In the genomic region with DNA sequence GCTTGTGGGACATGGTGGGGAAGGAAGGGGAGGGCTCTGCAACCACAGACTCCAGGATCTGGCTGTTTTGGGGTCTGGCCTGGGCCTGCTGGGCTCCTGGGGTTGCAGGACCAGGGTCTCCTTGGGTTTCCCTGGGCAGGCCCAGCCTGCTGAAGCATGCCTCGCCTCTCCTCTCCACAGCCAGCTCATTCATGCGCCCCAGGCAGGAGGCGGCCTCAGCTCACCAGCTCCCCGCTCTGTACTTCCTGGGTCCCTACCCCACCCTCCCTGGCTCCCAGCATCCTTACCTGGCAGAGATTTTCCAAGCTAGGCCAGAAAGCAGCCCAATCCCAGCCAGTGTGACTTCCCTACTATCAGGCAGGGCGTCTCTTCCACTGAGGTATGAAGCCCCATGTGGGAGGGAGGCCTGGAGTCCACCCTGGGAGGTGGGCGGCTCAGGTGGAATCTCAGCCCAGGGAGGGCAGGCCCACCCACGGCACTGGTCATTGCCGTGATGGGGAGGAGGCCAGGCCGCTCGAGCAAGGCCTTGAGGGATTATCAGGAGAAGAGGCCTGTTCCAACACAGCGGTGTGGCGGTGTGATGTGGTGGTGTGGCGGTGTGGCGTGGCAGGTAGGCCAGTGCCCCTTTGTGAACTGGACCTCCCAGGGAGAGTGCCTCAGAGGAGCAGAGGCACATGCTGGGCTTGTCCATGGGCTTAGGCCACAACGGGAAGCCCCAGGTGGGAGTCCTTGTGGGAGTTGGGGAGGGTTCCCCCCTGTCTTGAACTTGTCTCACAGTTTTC, we compare ENCODE assay signal across 1 cellular context.
A peak's percentile ranks its signal among the peaks of the same experiment; 100 is the strongest.
TF ChIP-seq lines count a peak whose summit lies in the region.

No MANE protein-coding gene starts in this region.

TF ChIP-seq in HepG2, 621 proteins besides CTCF, POLR2A, EP300 and RAD21 (continued from another document):
- 0 out of 2 replicates have a peak, but pooled peaks have one; percentile 20 for TF ChIP-seq ZBTB38 (CRISPR knock-in tag; IDR thresholded peaks at IDR 0.05)
- TF ChIP-seq FLYWCH1 (CRISPR knock-in tag; IDR thresholded peaks at IDR 0.05): no peak
- no peak for TF ChIP-seq ZFP36 (IDR thresholded peaks at IDR 0.05; ENCODE audit: borderline replicate concordance, low read depth, low read length, partially characterized antibody)
- TF ChIP-seq ZNF143 (CRISPR knock-in tag; IDR thresholded peaks at IDR 0.05): no peak
- TF ChIP-seq ZNF207 (IDR thresholded peaks at IDR 0.05; ENCODE audit: borderline replicate concordance): no peak
- no peak for TF ChIP-seq ZNF839 (CRISPR knock-in tag; IDR thresholded peaks at IDR 0.05; ENCODE audit: borderline replicate concordance)
- peak; percentile 23 for TF ChIP-seq AGO2 (optimal IDR thresholded peaks at IDR 0.05; ENCODE audit: low read depth, low read length)
- TF ChIP-seq KLF9 (CRISPR knock-in tag; IDR thresholded peaks at IDR 0.05; ENCODE audit: low read depth): no peak
- TF ChIP-seq, protein P1, sequence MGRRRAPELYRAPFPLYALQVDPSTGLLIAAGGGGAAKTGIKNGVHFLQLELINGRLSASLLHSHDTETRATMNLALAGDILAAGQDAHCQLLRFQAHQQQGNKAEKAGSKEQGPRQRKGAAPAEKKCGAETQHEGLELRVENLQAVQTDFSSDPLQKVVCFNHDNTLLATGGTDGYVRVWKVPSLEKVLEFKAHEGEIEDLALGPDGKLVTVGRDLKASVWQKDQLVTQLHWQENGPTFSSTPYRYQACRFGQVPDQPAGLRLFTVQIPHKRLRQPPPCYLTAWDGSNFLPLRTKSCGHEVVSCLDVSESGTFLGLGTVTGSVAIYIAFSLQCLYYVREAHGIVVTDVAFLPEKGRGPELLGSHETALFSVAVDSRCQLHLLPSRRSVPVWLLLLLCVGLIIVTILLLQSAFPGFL (CRISPR knock-in tag; IDR thresholded peaks at IDR 0.05): no peak
- TF ChIP-seq ZNF619 (CRISPR knock-in tag; IDR thresholded peaks at IDR 0.05): no peak
- TF ChIP-seq, protein P2, sequence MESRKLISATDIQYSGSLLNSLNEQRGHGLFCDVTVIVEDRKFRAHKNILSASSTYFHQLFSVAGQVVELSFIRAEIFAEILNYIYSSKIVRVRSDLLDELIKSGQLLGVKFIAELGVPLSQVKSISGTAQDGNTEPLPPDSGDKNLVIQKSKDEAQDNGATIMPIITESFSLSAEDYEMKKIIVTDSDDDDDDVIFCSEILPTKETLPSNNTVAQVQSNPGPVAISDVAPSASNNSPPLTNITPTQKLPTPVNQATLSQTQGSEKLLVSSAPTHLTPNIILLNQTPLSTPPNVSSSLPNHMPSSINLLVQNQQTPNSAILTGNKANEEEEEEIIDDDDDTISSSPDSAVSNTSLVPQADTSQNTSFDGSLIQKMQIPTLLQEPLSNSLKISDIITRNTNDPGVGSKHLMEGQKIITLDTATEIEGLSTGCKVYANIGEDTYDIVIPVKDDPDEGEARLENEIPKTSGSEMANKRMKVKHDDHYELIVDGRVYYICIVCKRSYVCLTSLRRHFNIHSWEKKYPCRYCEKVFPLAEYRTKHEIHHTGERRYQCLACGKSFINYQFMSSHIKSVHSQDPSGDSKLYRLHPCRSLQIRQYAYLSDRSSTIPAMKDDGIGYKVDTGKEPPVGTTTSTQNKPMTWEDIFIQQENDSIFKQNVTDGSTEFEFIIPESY (CRISPR knock-in tag; IDR thresholded peaks at IDR 0.05): peak; percentile 77
- no peak for TF ChIP-seq SKI (IDR thresholded peaks at IDR 0.05; ENCODE audit: partially characterized antibody)
- TF ChIP-seq, protein P3, sequence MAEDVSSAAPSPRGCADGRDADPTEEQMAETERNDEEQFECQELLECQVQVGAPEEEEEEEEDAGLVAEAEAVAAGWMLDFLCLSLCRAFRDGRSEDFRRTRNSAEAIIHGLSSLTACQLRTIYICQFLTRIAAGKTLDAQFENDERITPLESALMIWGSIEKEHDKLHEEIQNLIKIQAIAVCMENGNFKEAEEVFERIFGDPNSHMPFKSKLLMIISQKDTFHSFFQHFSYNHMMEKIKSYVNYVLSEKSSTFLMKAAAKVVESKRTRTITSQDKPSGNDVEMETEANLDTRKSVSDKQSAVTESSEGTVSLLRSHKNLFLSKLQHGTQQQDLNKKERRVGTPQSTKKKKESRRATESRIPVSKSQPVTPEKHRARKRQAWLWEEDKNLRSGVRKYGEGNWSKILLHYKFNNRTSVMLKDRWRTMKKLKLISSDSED (CRISPR knock-in tag; IDR thresholded peaks at IDR 0.05): no peak
